24 cellular contexts compared by ENCODE assay signal in genomic region chr4:6097581-6097980, GRCh38.
"Had no signal": no experiment of that assay in that cellular context is flagged by ENCODE, and none has a peak within 500 bp of the region (broad histone marks: within the 10 kb centered on the region; RNA-seq: fewer than 3 reads in every experiment).

No MANE protein-coding gene starts in this region.

- H3K27me3 ChIP-seq: ascending aorta, cardiac muscle cell had no signal

- ATAC-seq: activated CD8-positive, alpha-beta memory T cell treated with anti-CD3 and anti-CD28 coated beads, Interleukin-2, amount 10 ng/mL, durations not matched to agents 7 days and 5 days; activated CD8-positive, alpha-beta T cell treated with anti-CD3 and anti-CD28 coated beads, Interleukin-2, amount 10 ng/mL, durations not matched to agents 7 days and 5 days; activated naive CD8-positive, alpha-beta T cell treated with anti-CD3 and anti-CD28 coated beads, Interleukin-2, amount 50 U/mL, for 24 hours had no signal

- H3K27ac ChIP-seq: ascending aorta, cardiac muscle cell, VCaP had no signal

- DNase-seq: activated B cell treated with CpG ODN at 0.5 μM for 24 hours; activated CD4-positive, alpha-beta memory T cell treated with anti-CD3 and anti-CD28 coated beads, Interleukin-2, amount 10 ng/mL, durations not matched to agents 7 days and 5 days; activated CD4-positive, alpha-beta T cell treated with anti-CD3 and anti-CD28 coated beads for 4 hours; activated CD4-positive, alpha-beta T cell treated with anti-CD3 and anti-CD28 coated beads, Interleukin-2, amount 10 ng/mL, durations not matched to agents 24 days and 14 days; activated CD4-positive, alpha-beta T cell treated with anti-CD3 and anti-CD28 coated beads, Interleukin-2, amount 50 U/mL, for 48 hours; activated CD4-positive, CD25-positive, alpha-beta regulatory T cell treated with anti-CD3 and anti-CD28 coated beads, Interleukin-2, amount 50 U/mL, for 72 hours; activated CD8-positive, alpha-beta memory T cell treated with anti-CD3 and anti-CD28 coated beads, Interleukin-2, amount 10 ng/mL, durations not matched to agents 7 days and 5 days; activated CD8-positive, alpha-beta memory T cell treated with anti-CD3 and anti-CD28 coated beads, Interleukin-2, amount 50 U/mL, for 48 hours; activated CD8-positive, alpha-beta T cell treated with anti-CD3 and anti-CD28 coated beads, Interleukin-2, amount 10 ng/mL, durations not matched to agents 7 days and 5 days; activated effector memory CD4-positive, alpha-beta T cell treated with Interleukin-2 at 50 U/mL for 16 hours; activated gamma-delta T cell; activated naive CD4-positive, alpha-beta T cell treated with anti-CD3 and anti-CD28 coated beads, Interleukin-2, amount 10 ng/mL, durations not matched to agents 7 days and 5 days; activated naive CD4-positive, alpha-beta T cell treated with Interleukin-2 at 50 U/mL for 16 hours; activated naive CD8-positive, alpha-beta T cell treated with anti-CD3 and anti-CD28 coated beads, Interleukin-2, amount 10 ng/mL, durations not matched to agents 7 days and 5 days; activated naive CD8-positive, alpha-beta T cell treated with anti-CD3 and anti-CD28 coated beads, Interleukin-2, amount 50 U/mL, for 24 hours; activated T-cell treated with anti-CD3 and anti-CD28 coated beads, Interleukin-2, amount 50 U/mL, for 24 hours; activated T-cell treated with anti-CD3 and anti-CD28 coated beads, Interleukin-2, amount 50 U/mL, for 48 hours; T-helper 2 cell; T-helper 9 cell had no signal

- FAIRE-seq: bronchial epithelial cell, TTC549 had no signal

- H3K9me3 ChIP-seq: ascending aorta had no signal

- H3K4me1 ChIP-seq: ascending aorta had no signal

- H3K36me3 ChIP-seq: ascending aorta, cardiac muscle cell had no signal

- H3K4me3 ChIP-seq: ascending aorta, cardiac muscle cell had no signal
